In genomic region chr5:77333036-77333435, GRCh38 we compare ENCODE assay signal across 5 cellular contexts.
"Had no signal": no experiment of that assay in that cellular context is flagged by ENCODE, and none has a peak within 500 bp of the region (broad histone marks: within the 10 kb centered on the region; RNA-seq: fewer than 3 reads in every experiment).

No MANE protein-coding gene starts in this region.

- H3K9me3 Mint-ChIP-seq: GM23338, H9 had no signal

- H3K27ac Mint-ChIP-seq: GM23338, H9 had no signal

- DNase-seq: H9, HCEC 1CT, IMR-90 had no signal

- H3K4me3 Mint-ChIP-seq: GM23338, H9 had no signal

- H3K4me3 ChIP-seq: GM23338, K562 had no signal
